28 cellular contexts compared by ENCODE assay signal in the genomic region with DNA sequence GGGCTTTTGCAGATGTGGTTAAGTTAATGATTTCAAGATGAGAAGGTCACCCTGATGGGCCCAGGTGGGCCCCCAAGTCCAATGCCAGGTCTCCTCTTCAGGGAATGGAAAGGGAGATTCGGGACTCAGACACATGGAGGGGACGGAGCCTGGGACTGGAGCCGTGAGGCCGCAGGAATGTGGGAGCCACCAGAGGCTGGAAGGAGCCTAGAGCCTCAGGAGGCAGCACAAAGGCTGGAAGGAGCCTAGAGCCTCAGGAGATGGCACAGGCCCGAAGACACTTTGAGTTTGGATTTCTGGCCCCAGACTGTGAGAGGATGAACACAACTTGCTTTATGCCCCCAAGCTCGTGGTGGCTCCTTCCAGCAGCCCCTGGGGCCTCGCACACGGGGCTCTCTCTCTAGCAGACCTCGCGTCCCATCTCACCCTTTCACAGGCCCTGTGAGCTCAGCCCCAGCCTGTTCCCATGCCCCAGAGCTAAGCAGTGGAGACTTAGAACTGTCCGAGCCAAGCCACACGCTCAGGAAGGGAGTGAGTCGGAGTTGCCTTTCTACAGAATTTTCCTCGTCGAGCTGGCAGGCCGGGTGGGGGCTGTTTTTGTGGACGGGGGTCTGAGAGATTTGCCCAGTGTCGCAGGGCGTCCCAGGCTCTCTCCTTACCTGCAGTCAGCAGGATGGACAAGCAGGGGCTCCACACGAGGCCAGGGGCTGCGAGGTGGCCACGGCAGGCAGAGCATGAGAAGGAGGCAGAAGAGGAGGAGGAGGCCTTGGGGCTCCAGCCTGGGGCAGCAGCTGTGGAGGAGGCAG.
DNase-seq lines count a peak whose midpoint lies in the region; TF ChIP-seq lines count a peak whose summit lies in the region.
"Had no signal": no experiment of that assay in that cellular context is flagged by ENCODE, and none has a peak within 500 bp of the region (broad histone marks: within the 10 kb centered on the region; RNA-seq: fewer than 3 reads in every experiment).

No MANE protein-coding gene starts in this region.

- TF ChIP-seq EP300 in sigmoid colon (IDR thresholded peaks at IDR 0.05) = no peak

- no peaks in the 10 kb centered on the region for H3K4me1 Mint-ChIP-seq in activated naive CD4-positive, alpha-beta T cell treated with anti-CD3 and anti-CD28 coated beads, Interleukin-2, amount 10 ng/mL, durations not matched to agents 7 days and 5 days
- no peaks in the 10 kb centered on the region for H3K4me1 Mint-ChIP-seq in activated naive CD4-positive, alpha-beta T cell treated with anti-CD3 and anti-CD28 coated beads for 36 hours (ENCODE audit: low read depth)
- H3K4me1 Mint-ChIP-seq: memory B cell had no signal

- H3K36me3 ChIP-seq in Peyer's patch = no peaks in the 10 kb centered on the region
- H3K36me3 ChIP-seq in sigmoid colon = no peaks in the 10 kb centered on the region
- H3K36me3 ChIP-seq: BE2C, MG63 had no signal

- no peaks in the 10 kb centered on the region for H3K36me3 Mint-ChIP-seq in activated naive CD4-positive, alpha-beta T cell treated with anti-CD3 and anti-CD28 coated beads, Interleukin-2, amount 10 ng/mL, durations not matched to agents 7 days and 5 days
- H3K36me3 Mint-ChIP-seq in activated naive CD4-positive, alpha-beta T cell treated with anti-CD3 and anti-CD28 coated beads for 36 hours (ENCODE audit: low read depth) = no peaks in the 10 kb centered on the region
- H3K36me3 Mint-ChIP-seq: memory B cell had no signal

- TF ChIP-seq POLR2A in Peyer's patch (IDR thresholded peaks at IDR 0.05) (no peak), sigmoid colon (IDR thresholded peaks at IDR 0.05) (no peak)

- no peak overlapping the region for H3K4me3 ChIP-seq in Peyer's patch
- no peak overlapping the region for H3K4me3 ChIP-seq in sigmoid colon
- H3K4me3 ChIP-seq: MG63, smooth muscle cell had no signal

- H3K9me3 ChIP-seq in Peyer's patch = no peaks in the 10 kb centered on the region
- H3K9me3 ChIP-seq in sigmoid colon = no peaks in the 10 kb centered on the region
- H3K9me3 ChIP-seq: BE2C, MG63 had no signal

- H3K4me3 Mint-ChIP-seq in activated naive CD4-positive, alpha-beta T cell treated with anti-CD3 and anti-CD28 coated beads, Interleukin-2, amount 10 ng/mL, durations not matched to agents 7 days and 5 days = no peak overlapping the region
- no peak overlapping the region for H3K4me3 Mint-ChIP-seq in activated naive CD4-positive, alpha-beta T cell treated with anti-CD3 and anti-CD28 coated beads for 36 hours
- H3K4me3 Mint-ChIP-seq: memory B cell had no signal

- no peaks in the 10 kb centered on the region for H3K9me3 Mint-ChIP-seq in activated naive CD4-positive, alpha-beta T cell treated with anti-CD3 and anti-CD28 coated beads, Interleukin-2, amount 10 ng/mL, durations not matched to agents 7 days and 5 days
- H3K9me3 Mint-ChIP-seq in activated naive CD4-positive, alpha-beta T cell treated with anti-CD3 and anti-CD28 coated beads for 36 hours = no peaks in the 10 kb centered on the region
- H3K9me3 Mint-ChIP-seq: memory B cell had no signal

- intact Hi-C loops in activated naive CD4-positive, alpha-beta T cell treated with anti-CD3 and anti-CD28 coated beads for 36 hours (cut with micrococcal nuclease) = no loop called here
- intact Hi-C loops in sigmoid colon (cut with DNase I) = no loop called here

- DNase-seq in activated naive CD4-positive, alpha-beta T cell treated with anti-CD3 and anti-CD28 coated beads, Interleukin-2, amount 10 ng/mL, durations not matched to agents 7 days and 5 days = peak; percentile 9
- DNase-seq in activated naive CD4-positive, alpha-beta T cell treated with anti-CD3 and anti-CD28 coated beads for 36 hours = no peak
- DNase-seq in Peyer's patch (peak in 2 of 3 donors; percentile 39 to 40), islet precursor cell (peak; percentile 38), sigmoid colon (peak; percentile 55), HEK293T (ENCODE audit: extremely low spot score) (no peak), Kasumi-1 (lab: John Stamatoyannopoulos, UW) (no peak)
- no peak for DNase-seq in stimulated activated CD4-positive, alpha-beta T cell treated with anti-CD3 and anti-CD28 coated beads, Interleukin-4, amount 100 ng/mL, for 1 hour
- DNase-seq: activated CD4-positive, alpha-beta T cell treated with anti-CD3 and anti-CD28 coated beads, Interleukin-2, amount 50 U/mL, for 48 hours; activated naive CD4-positive, alpha-beta T cell treated with anti-CD3 and anti-CD28 coated beads, Interleukin-2, amount 50 U/mL, for 16 hours; activated T-cell treated with anti-CD3 and anti-CD28 coated beads, Interleukin-2, amount 50 U/mL, for 48 hours; amniotic stem cell; BE2C; DMS53; effector memory CD4-positive, alpha-beta T cell; erythroblast; glutamatergic neuron; KBM-7; kidney glomerular epithelial cell; MG63; NCI-H2029; NCI-H524 treated with DMSO at 0.1 percent for 48 hours; NK-92 treated with Interleukin-12 subunit alpha and Interleukin-12 subunit beta, amount 100 ng/mL, for 24 hours; nucleus accumbens; T1000; trophoblast cell had no signal

- H3K27ac ChIP-seq in Peyer's patch (no peak overlapping the region), sigmoid colon (no peak overlapping the region)

- TF ChIP-seq CTCF in Peyer's patch (IDR thresholded peaks at IDR 0.05) (no peak), sigmoid colon (IDR thresholded peaks at IDR 0.05) (no peak)

- H3K27me3 Mint-ChIP-seq in activated naive CD4-positive, alpha-beta T cell treated with anti-CD3 and anti-CD28 coated beads, Interleukin-2, amount 10 ng/mL, durations not matched to agents 7 days and 5 days = peaks cover 4% of the 10 kb centered on the region
- H3K27me3 Mint-ChIP-seq in activated naive CD4-positive, alpha-beta T cell treated with anti-CD3 and anti-CD28 coated beads for 36 hours (ENCODE audit: low read depth) = peaks cover 43% of the 10 kb centered on the region
- H3K27me3 Mint-ChIP-seq: memory B cell had no signal

- CTCF ChIA-PET in activated naive CD4-positive, alpha-beta T cell treated with anti-CD3 and anti-CD28 coated beads, Interleukin-2, amount 10 ng/mL, durations not matched to agents 7 days and 5 days (lab: Charles Lee) = no interaction called here
- CTCF ChIA-PET in activated naive CD4-positive, alpha-beta T cell treated with anti-CD3 and anti-CD28 coated beads for 36 hours (lab: Charles Lee) = interaction anchor here (1.6 kb wide), 1 partner anchor 11 kb away, joined by 4 read pairs; no protein-coding TSS in a partner anchor
- CTCF ChIA-PET in HEK293T (lab: Yijun Ruan, JAX) = no interaction called here

- H3K4me1 ChIP-seq in Peyer's patch (no peaks in the 10 kb centered on the region), sigmoid colon (no peaks in the 10 kb centered on the region)
- H3K4me1 ChIP-seq: BE2C had no signal

- POLR2A ChIA-PET in HEK293T (lab: Yijun Ruan, JAX) = no interaction called here

- H3K27me3 ChIP-seq in Peyer's patch (no peaks in the 10 kb centered on the region), sigmoid colon (peaks cover 0 to 21% (median 10%) of the 10 kb centered on the region in 3 donors)
- H3K27me3 ChIP-seq: BE2C, MG63 had no signal

- H3K27ac Mint-ChIP-seq in activated naive CD4-positive, alpha-beta T cell treated with anti-CD3 and anti-CD28 coated beads, Interleukin-2, amount 10 ng/mL, durations not matched to agents 7 days and 5 days = no peak overlapping the region
- H3K27ac Mint-ChIP-seq in activated naive CD4-positive, alpha-beta T cell treated with anti-CD3 and anti-CD28 coated beads for 36 hours = no peak overlapping the region
- H3K27ac Mint-ChIP-seq: memory B cell had no signal

- 73 to 82% methylated on average over 22 of the region's 22 CpGs for WGBS in sigmoid colon, 2 donors

TF ChIP-seq in HEK293T, 16 proteins besides CTCF, POLR2A, EP300 and RAD21:
- TF ChIP-seq BHLHE40 (IDR thresholded peaks at IDR 0.05; ENCODE audit: borderline replicate concordance) (no peak), CTBP1 (IDR thresholded peaks at IDR 0.05; ENCODE audit: borderline replicate concordance) (no peak), FOXK2 (IDR thresholded peaks at IDR 0.05) (no peak), FOXA1 (IDR thresholded peaks at IDR 0.05) (no peak), FOXM1 (IDR thresholded peaks at IDR 0.05; ENCODE audit: borderline replicate concordance) (no peak), HDGF (IDR thresholded peaks at IDR 0.05; ENCODE audit: borderline replicate concordance) (no peak), SUZ12 (IDR thresholded peaks at IDR 0.05) (no peak), SP1 (IDR thresholded peaks at IDR 0.05) (no peak), ARNT (IDR thresholded peaks at IDR 0.05) (no peak), TARDBP (IDR thresholded peaks at IDR 0.05) (no peak), ELF4 (IDR thresholded peaks at IDR 0.05) (no peak), NFRKB (IDR thresholded peaks at IDR 0.05) (no peak), ZNF384 (IDR thresholded peaks at IDR 0.05) (no peak), L3MBTL2 (conservative IDR thresholded peaks at IDR 0.05) (no peak), LEF1 (IDR thresholded peaks at IDR 0.05; ENCODE audit: borderline replicate concordance) (no peak)
- TF ChIP-seq, protein P1, sequence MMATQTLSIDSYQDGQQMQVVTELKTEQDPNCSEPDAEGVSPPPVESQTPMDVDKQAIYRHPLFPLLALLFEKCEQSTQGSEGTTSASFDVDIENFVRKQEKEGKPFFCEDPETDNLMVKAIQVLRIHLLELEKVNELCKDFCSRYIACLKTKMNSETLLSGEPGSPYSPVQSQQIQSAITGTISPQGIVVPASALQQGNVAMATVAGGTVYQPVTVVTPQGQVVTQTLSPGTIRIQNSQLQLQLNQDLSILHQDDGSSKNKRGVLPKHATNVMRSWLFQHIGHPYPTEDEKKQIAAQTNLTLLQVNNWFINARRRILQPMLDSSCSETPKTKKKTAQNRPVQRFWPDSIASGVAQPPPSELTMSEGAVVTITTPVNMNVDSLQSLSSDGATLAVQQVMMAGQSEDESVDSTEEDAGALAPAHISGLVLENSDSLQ (IDR thresholded peaks at IDR 0.05) = no peak

Comparison
In these comparisons a context has a peak if more than half of its experiments do, and no peak if none do; other contexts are left out.
1. DNase-seq: peak in activated naive CD4-positive, alpha-beta T cell treated with anti-CD3 and anti-CD28 coated beads, Interleukin-2, amount 10 ng/mL, durations not matched to agents 7 days and 5 days (single experiment), Peyer's patch (2 of 3), islet precursor cell (single experiment) and sigmoid colon (single experiment); none in activated naive CD4-positive, alpha-beta T cell treated with anti-CD3 and anti-CD28 coated beads for 36 hours (single experiment), stimulated activated CD4-positive, alpha-beta T cell treated with anti-CD3 and anti-CD28 coated beads, Interleukin-4, amount 100 ng/mL, for 1 hour (single experiment), HEK293T (single experiment) and Kasumi-1 (0 of 2).